In the genomic region with DNA sequence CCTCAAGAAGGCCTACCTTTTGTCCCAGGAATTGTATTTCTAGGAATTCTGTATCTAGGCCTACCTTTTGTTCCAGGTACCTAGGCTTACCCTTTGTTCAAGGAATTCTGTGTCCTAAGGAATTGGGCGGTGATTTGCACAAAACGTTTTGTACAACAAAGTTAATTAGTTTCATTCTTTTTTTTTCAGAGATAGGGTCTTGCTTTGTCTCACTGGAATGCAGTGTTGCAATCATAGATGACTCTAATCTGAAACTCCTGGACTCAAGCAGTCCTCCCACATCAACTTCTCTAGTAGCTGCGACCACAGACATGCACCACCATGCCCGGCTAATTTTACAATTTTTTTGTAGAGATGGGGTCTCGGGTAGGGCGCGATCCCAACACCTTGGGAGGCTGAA, we compare ENCODE assay signal across 1 cellular context.
TF ChIP-seq lines count a peak whose summit lies in the region.

No MANE protein-coding gene starts in this region.

TF ChIP-seq in K562, 482 proteins besides CTCF, POLR2A, EP300 and RAD21:
- TF ChIP-seq, protein P1, sequence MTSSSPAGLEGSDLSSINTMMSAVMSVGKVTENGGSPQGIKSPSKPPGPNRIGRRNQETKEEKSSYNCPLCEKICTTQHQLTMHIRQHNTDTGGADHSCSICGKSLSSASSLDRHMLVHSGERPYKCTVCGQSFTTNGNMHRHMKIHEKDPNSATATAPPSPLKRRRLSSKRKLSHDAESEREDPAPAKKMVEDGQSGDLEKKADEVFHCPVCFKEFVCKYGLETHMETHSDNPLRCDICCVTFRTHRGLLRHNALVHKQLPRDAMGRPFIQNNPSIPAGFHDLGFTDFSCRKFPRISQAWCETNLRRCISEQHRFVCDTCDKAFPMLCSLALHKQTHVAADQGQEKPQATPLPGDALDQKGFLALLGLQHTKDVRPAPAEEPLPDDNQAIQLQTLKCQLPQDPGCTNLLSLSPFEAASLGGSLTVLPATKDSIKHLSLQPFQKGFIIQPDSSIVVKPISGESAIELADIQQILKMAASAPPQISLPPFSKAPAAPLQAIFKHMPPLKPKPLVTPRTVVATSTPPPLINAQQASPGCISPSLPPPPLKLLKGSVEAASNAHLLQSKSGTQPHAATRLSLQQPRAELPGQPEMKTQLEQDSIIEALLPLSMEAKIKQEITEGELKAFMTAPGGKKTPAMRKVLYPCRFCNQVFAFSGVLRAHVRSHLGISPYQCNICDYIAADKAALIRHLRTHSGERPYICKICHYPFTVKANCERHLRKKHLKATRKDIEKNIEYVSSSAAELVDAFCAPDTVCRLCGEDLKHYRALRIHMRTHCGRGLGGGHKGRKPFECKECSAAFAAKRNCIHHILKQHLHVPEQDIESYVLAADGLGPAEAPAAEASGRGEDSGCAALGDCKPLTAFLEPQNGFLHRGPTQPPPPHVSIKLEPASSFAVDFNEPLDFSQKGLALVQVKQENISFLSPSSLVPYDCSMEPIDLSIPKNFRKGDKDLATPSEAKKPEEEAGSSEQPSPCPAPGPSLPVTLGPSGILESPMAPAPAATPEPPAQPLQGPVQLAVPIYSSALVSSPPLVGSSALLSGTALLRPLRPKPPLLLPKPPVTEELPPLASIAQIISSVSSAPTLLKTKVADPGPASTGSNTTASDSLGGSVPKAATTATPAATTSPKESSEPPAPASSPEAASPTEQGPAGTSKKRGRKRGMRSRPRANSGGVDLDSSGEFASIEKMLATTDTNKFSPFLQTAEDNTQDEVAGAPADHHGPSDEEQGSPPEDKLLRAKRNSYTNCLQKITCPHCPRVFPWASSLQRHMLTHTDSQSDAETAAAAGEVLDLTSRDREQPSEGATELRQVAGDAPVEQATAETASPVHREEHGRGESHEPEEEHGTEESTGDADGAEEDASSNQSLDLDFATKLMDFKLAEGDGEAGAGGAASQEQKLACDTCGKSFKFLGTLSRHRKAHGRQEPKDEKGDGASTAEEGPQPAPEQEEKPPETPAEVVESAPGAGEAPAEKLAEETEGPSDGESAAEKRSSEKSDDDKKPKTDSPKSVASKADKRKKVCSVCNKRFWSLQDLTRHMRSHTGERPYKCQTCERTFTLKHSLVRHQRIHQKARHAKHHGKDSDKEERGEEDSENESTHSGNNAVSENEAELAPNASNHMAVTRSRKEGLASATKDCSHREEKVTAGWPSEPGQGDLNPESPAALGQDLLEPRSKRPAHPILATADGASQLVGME (CRISPR knock-in tag; IDR thresholded peaks at IDR 0.05) = no peak
- TF ChIP-seq ZNF699 (CRISPR knock-in tag; IDR thresholded peaks at IDR 0.05; ENCODE audit: insufficient replicate concordance) (no peak), PTTG1 (tag; IDR thresholded peaks at IDR 0.05; ENCODE audit: low read depth) (no peak), CEBPB (tag; IDR thresholded peaks at IDR 0.05) (peak; percentile 60), CTBP1 (IDR thresholded peaks at IDR 0.05; ENCODE audit: borderline replicate concordance) (no peak), BMI1 (IDR thresholded peaks at IDR 0.05; ENCODE audit: low read length) (no peak), KLF6 (CRISPR knock-in tag; IDR thresholded peaks at IDR 0.05; ENCODE audit: borderline replicate concordance) (no peak)
TF ChIP-seq in K562: peak in this region for 1.
